In genomic region chr5:81189875-81190467, GRCh38 we compare ENCODE assay signal across 22 cellular contexts. TPM values are rescaled to one million over a fixed set of nuclear protein-coding genes. Genes with fewer than 3 reads are reported as not detected.
"Had no signal": no experiment of that assay in that cellular context is flagged by ENCODE, and none has a peak within 500 bp of the region (broad histone marks: within the 10 kb centered on the region; RNA-seq: fewer than 3 reads in every experiment).

No MANE protein-coding gene starts in this region.

- H3K27ac Mint-ChIP-seq: activated CD4-positive, alpha-beta memory T cell treated with anti-CD3 and anti-CD28 coated beads, Interleukin-2, amount 10 ng/mL, durations not matched to agents 7 days and 5 days; activated CD8-positive, alpha-beta memory T cell treated with anti-CD3 and anti-CD28 coated beads, Interleukin-2, amount 10 ng/mL, durations not matched to agents 7 days and 5 days; activated naive CD4-positive, alpha-beta T cell treated with anti-CD3 and anti-CD28 coated beads for 36 hours; activated naive CD8-positive, alpha-beta T cell treated with anti-CD3 and anti-CD28 coated beads, Interleukin-2, amount 50 U/mL, for 24 hours; activated T-helper 2 cell treated with anti-CD3 and anti-CD28 coated beads, Interferon-gamma antibody, Interleukin-2, Interleukin-4, amounts not matched to agents 10 μg/mL and 5 μg/mL and 100 μg/mL, durations not matched to agents 14 hours and 24 hours and 36 hours; stimulated activated memory B cell treated with anti-CD40 and anti-IgM and Interleukin-4, amounts not matched to agents 10 μg/mL and 1 μg/mL and 100 μg/mL, for 72 hours had no signal

- ATAC-seq: activated CD8-positive, alpha-beta memory T cell treated with anti-CD3 and anti-CD28 coated beads, Interleukin-2, amount 10 ng/mL, durations not matched to agents 7 days and 5 days; activated naive CD8-positive, alpha-beta T cell treated with anti-CD3 and anti-CD28 coated beads, Interleukin-2, amount 50 U/mL, for 24 hours; gastrocnemius medialis; left lobe of liver; psoas muscle; right lobe of liver had no signal

- DNase-seq: activated CD4-positive, alpha-beta memory T cell treated with anti-CD3 and anti-CD28 coated beads, Interleukin-2, amount 10 ng/mL, durations not matched to agents 7 days and 5 days; activated CD4-positive, alpha-beta T cell treated with anti-CD3 and anti-CD28 coated beads for 48 hours; activated CD4-positive, CD25-positive, alpha-beta regulatory T cell; activated CD8-positive, alpha-beta memory T cell treated with anti-CD3 and anti-CD28 coated beads, Interleukin-2, amount 10 ng/mL, durations not matched to agents 7 days and 5 days; activated naive CD4-positive, alpha-beta T cell treated with anti-CD3 and anti-CD28 coated beads for 36 hours; activated naive CD8-positive, alpha-beta T cell treated with anti-CD3 and anti-CD28 coated beads, Interleukin-2, amount 50 U/mL, for 24 hours; anterior cingulate cortex; colonic mucosa; erythroblast; gastrocnemius medialis; mammary epithelial cell; ovary; psoas muscle; right lobe of liver; small intestine; stimulated activated CD4-positive, alpha-beta T cell treated with anti-CD3 and anti-CD28 coated beads, Interleukin-4, amount 100 ng/mL, for 1 hour; T-helper 2 cell had no signal

- H3K9me3 ChIP-seq: colonic mucosa, gastrocnemius medialis, ovary, psoas muscle, right lobe of liver had no signal

- H3K36me3 ChIP-seq: colonic mucosa, gastrocnemius medialis, ovary, right lobe of liver had no signal

- H3K4me3 Mint-ChIP-seq: activated CD4-positive, alpha-beta memory T cell treated with anti-CD3 and anti-CD28 coated beads, Interleukin-2, amount 10 ng/mL, durations not matched to agents 7 days and 5 days; activated CD8-positive, alpha-beta memory T cell treated with anti-CD3 and anti-CD28 coated beads, Interleukin-2, amount 10 ng/mL, durations not matched to agents 7 days and 5 days; activated naive CD4-positive, alpha-beta T cell treated with anti-CD3 and anti-CD28 coated beads for 36 hours; activated naive CD8-positive, alpha-beta T cell treated with anti-CD3 and anti-CD28 coated beads, Interleukin-2, amount 50 U/mL, for 24 hours; brain; central memory CD8-positive, alpha-beta T cell; stimulated activated memory B cell treated with anti-CD40 and anti-IgM and Interleukin-4, amounts not matched to agents 10 μg/mL and 1 μg/mL and 100 μg/mL, for 72 hours had no signal

- H3K4me3 ChIP-seq: colonic mucosa, gastrocnemius medialis, ovary, psoas muscle, right lobe of liver had no signal

- H3K27me3 ChIP-seq: colonic mucosa, gastrocnemius medialis, ovary, right lobe of liver had no signal

- H3K9me3 Mint-ChIP-seq: activated CD4-positive, alpha-beta memory T cell treated with anti-CD3 and anti-CD28 coated beads, Interleukin-2, amount 10 ng/mL, durations not matched to agents 7 days and 5 days; activated naive CD4-positive, alpha-beta T cell treated with anti-CD3 and anti-CD28 coated beads for 36 hours; activated naive CD8-positive, alpha-beta T cell treated with anti-CD3 and anti-CD28 coated beads, Interleukin-2, amount 50 U/mL, for 24 hours; activated T-helper 2 cell treated with anti-CD3 and anti-CD28 coated beads, Interferon-gamma antibody, Interleukin-2, Interleukin-4, amounts not matched to agents 10 μg/mL and 5 μg/mL and 100 μg/mL, durations not matched to agents 14 hours and 24 hours and 36 hours; brain; central memory CD8-positive, alpha-beta T cell; stimulated activated memory B cell treated with anti-CD40 and anti-IgM and Interleukin-4, amounts not matched to agents 10 μg/mL and 1 μg/mL and 100 μg/mL, for 72 hours had no signal

- H3K27ac ChIP-seq: colonic mucosa, gastrocnemius medialis, ovary, psoas muscle, right lobe of liver had no signal

- H3K36me3 Mint-ChIP-seq: activated CD8-positive, alpha-beta memory T cell treated with anti-CD3 and anti-CD28 coated beads, Interleukin-2, amount 10 ng/mL, durations not matched to agents 7 days and 5 days; brain; stimulated activated memory B cell treated with anti-CD40 and anti-IgM and Interleukin-4, amounts not matched to agents 10 μg/mL and 1 μg/mL and 100 μg/mL, for 72 hours had no signal

- H3K4me1 ChIP-seq: colonic mucosa had no signal

- H3K27me3 Mint-ChIP-seq: activated CD4-positive, alpha-beta memory T cell treated with anti-CD3 and anti-CD28 coated beads, Interleukin-2, amount 10 ng/mL, durations not matched to agents 7 days and 5 days; activated CD8-positive, alpha-beta memory T cell treated with anti-CD3 and anti-CD28 coated beads, Interleukin-2, amount 10 ng/mL, durations not matched to agents 7 days and 5 days; central memory CD8-positive, alpha-beta T cell had no signal

RNA-seq across cellular contexts. Expression of gene CKMT2, which starts 43.2 kb away (rescaled TPM):
- total RNA-seq: activated CD4-positive, alpha-beta memory T cell treated with anti-CD3 and anti-CD28 coated beads, Interleukin-2, amount 10 ng/mL, durations not matched to agents 7 days and 5 days; activated CD8-positive, alpha-beta memory T cell treated with anti-CD3 and anti-CD28 coated beads, Interleukin-2, amount 10 ng/mL, durations not matched to agents 7 days and 5 days; activated naive CD4-positive, alpha-beta T cell treated with anti-CD3 and anti-CD28 coated beads for 36 hours; activated T-helper 2 cell treated with anti-CD3 and anti-CD28 coated beads, Interferon-gamma antibody, Interleukin-2, Interleukin-4, amounts not matched to agents 10 μg/mL and 5 μg/mL and 100 μg/mL, durations not matched to agents 14 hours and 24 hours and 36 hours had no signal
- polyA plus RNA-seq: mammary epithelial cell had no signal
